ENCODE assay signal across 17 cellular contexts in genomic region chr6:88268508-88268907, GRCh38.
"Had no signal": no experiment of that assay in that cellular context is flagged by ENCODE, and none has a peak within 500 bp of the region (broad histone marks: within the 10 kb centered on the region; RNA-seq: fewer than 3 reads in every experiment).

No MANE protein-coding gene starts in this region.

- H3K27ac ChIP-seq: esophagus squamous epithelium, gastrocnemius medialis, prostate gland, upper lobe of left lung had no signal

- H3K36me3 ChIP-seq: esophagus squamous epithelium, gastrocnemius medialis, prostate gland, upper lobe of left lung had no signal

- H3K27me3 ChIP-seq: esophagus squamous epithelium, gastrocnemius medialis, upper lobe of left lung had no signal

- H3K9me3 ChIP-seq: esophagus squamous epithelium, gastrocnemius medialis, prostate gland, upper lobe of left lung had no signal

- H3K4me1 ChIP-seq: esophagus squamous epithelium, gastrocnemius medialis, prostate gland, upper lobe of left lung had no signal

- DNase-seq: activated CD4-positive, alpha-beta T cell treated with anti-CD3 and anti-CD28 coated beads for 1 hour; activated CD4-positive, alpha-beta T cell treated with anti-CD3 and anti-CD28 coated beads, Interleukin-2, amount 50 U/mL, for 1 hour; activated naive CD4-positive, alpha-beta T cell treated with Interleukin-2 at 50 U/mL for 16 hours; activated naive CD8-positive, alpha-beta T cell treated with anti-CD3 and anti-CD28 coated beads for 36 hours; activated T-cell treated with anti-CD3 and anti-CD28 coated beads, Interleukin-2, amount 50 U/mL, for 1 hour; cerebellar nuclear complex; cortex of kidney; endodermal cell; esophagus squamous epithelium; gastrocnemius medialis; hypothalamus; stimulated activated CD4-positive, alpha-beta T cell treated with anti-CD3 and anti-CD28 coated beads, Interleukin-12 subunit alpha, Interleukin-12 subunit beta, amount 100 ng/mL, for 4 hours; stimulated activated CD4-positive, alpha-beta T cell treated with anti-CD3 and anti-CD28 coated beads, Interleukin-4, amount 100 ng/mL, for 4 hours; stimulated activated naive CD8-positive, alpha-beta T cell treated with anti-CD3 and anti-CD28 coated beads, Interleukin-15, Interleukin-2, amounts not matched to agents 100 U/mL and 50 U/mL, for 24 hours; T-cell; upper lobe of left lung had no signal

- H3K4me3 ChIP-seq: esophagus squamous epithelium, gastrocnemius medialis, prostate gland, upper lobe of left lung had no signal
